In the genomic region with DNA sequence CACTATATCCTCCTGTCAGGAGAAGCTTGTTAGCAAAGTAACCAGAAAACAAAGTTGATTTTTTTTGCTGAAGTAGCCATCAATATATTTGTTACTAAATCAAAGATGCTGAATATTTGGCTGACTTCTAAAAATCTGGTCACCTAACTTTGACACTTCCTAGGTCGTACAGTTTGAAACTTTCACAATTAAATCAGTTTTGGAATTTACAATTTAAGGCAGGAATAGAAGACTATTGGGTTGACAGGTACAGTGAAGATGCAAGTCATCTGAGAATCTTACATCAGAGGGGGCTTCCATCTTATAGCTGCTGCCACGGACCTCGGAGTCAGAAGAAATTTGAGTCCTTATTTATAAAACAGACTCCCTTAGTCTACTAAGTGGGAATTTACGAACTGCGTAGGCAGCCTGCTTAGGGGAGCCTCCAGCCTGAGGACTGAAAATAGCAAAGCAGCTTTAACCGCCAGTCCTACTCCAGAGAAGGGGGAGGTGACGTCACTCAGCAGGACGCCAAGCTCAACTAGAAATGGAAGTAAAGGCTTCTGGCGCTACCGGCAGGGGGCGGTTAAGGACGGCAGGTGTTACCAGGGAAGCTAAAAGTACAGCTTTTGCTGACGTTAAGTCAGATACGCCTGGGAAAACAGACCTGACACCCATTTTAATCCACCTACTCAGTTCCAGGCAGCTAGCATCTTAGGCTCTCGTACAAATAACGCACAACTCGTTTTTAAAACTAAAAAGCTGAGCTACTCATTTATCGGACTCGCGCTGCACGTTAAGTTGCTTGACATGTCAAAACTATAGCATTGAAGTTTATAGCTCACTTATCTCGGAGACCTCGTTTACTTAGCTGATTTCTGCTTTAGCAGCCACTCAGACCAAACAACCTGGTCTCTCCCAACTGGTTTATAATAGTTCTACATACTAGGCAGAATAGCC, we compare ENCODE assay signal across 1 cellular context.
A peak's percentile ranks its signal among the peaks of the same experiment; 100 is the strongest.
TF ChIP-seq lines count a peak whose summit lies in the region.

No MANE protein-coding gene starts in this region.

TF ChIP-seq in K562, 482 proteins besides CTCF, POLR2A, EP300 and RAD21 (continued from another document and continues in another):
- TF ChIP-seq, protein P1, sequence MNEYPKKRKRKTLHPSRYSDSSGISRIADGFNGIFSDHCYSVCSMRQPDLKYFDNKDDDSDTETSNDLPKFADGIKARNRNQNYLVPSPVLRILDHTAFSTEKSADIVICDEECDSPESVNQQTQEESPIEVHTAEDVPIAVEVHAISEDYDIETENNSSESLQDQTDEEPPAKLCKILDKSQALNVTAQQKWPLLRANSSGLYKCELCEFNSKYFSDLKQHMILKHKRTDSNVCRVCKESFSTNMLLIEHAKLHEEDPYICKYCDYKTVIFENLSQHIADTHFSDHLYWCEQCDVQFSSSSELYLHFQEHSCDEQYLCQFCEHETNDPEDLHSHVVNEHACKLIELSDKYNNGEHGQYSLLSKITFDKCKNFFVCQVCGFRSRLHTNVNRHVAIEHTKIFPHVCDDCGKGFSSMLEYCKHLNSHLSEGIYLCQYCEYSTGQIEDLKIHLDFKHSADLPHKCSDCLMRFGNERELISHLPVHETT (CRISPR knock-in tag; conservative IDR thresholded peaks at IDR 0.05 in 1 of 2, IDR thresholded peaks at IDR 0.05 in 1 of 2): no peak
- TF ChIP-seq ZNF146 (CRISPR knock-in tag; IDR thresholded peaks at IDR 0.05; ENCODE audit: unreplicated experiment) (no peak), ZNF197 (CRISPR knock-in tag; IDR thresholded peaks at IDR 0.05; ENCODE audit: low read depth) (no peak), NR4A1 (CRISPR knock-in tag; IDR thresholded peaks at IDR 0.05) (no peak), NR4A1 (tag; IDR thresholded peaks at IDR 0.05) (no peak), CBX8 (IDR thresholded peaks at IDR 0.05; ENCODE audit: borderline replicate concordance, extremely low read depth, low read depth, low read length, poor library complexity, severe bottlenecking) (no peak), PTRF (tag; IDR thresholded peaks at IDR 0.05) (0 out of 2 replicates have a peak, but pooled peaks have one; percentile 24), SP2 (IDR thresholded peaks at IDR 0.05; ENCODE audit: extremely low read depth, low read depth, low read length, poor library complexity, severe bottlenecking) (no peak), ZBTB8A (IDR thresholded peaks at IDR 0.05; ENCODE audit: partially characterized antibody) (no peak), ZNF699 (CRISPR knock-in tag; IDR thresholded peaks at IDR 0.05; ENCODE audit: insufficient replicate concordance) (no peak), CREM (IDR thresholded peaks at IDR 0.05; ENCODE audit: low read depth) (peak; percentile 97), GTF2E2 (tag; IDR thresholded peaks at IDR 0.05) (peak; percentile 79; the same call in 1 of the 2 replicates), DNMT1 (IDR thresholded peaks at IDR 0.05) (no peak), CXXC5 (CRISPR knock-in tag; IDR thresholded peaks at IDR 0.05) (no peak; the same call in 1 of the 2 replicates), BRF1 (IDR thresholded peaks at IDR 0.05; ENCODE audit: borderline replicate concordance, extremely low read depth, insufficient read length) (no peak), NFE2 (IDR thresholded peaks at IDR 0.05; ENCODE audit: low read depth) (peak; percentile 48; the same call in 1 of the 2 replicates), GATAD2A (IDR thresholded peaks at IDR 0.05) (no peak), ZNF408 (CRISPR knock-in tag; IDR thresholded peaks at IDR 0.05; ENCODE audit: low read depth) (no peak), BRD9 (IDR thresholded peaks at IDR 0.05; ENCODE audit: low read depth, partially characterized antibody) (peak; percentile 45), ZC3H4 (CRISPR knock-in tag; IDR thresholded peaks at IDR 0.05; ENCODE audit: borderline replicate concordance) (peak; percentile 97), HNRNPL (IDR thresholded peaks at IDR 0.05; ENCODE audit: low read depth, low read length) (no peak; the same call in 1 of the 2 replicates), EP400 (IDR thresholded peaks at IDR 0.05) (peak; percentile 46), NFRKB (IDR thresholded peaks at IDR 0.05; ENCODE audit: low read depth) (0 out of 2 replicates have a peak, but pooled peaks have one; percentile 55), CBX1 (IDR thresholded peaks at IDR 0.05; ENCODE audit: low read depth) (no peak; the same call in 1 of the 2 replicates), ZNF239 (CRISPR knock-in tag; IDR thresholded peaks at IDR 0.05) (0 out of 2 replicates have a peak, but pooled peaks have one; percentile 17), ZNF232 (CRISPR knock-in tag; IDR thresholded peaks at IDR 0.05) (peak; percentile 69; the same call in 1 of the 2 replicates), CBFA2T3 (IDR thresholded peaks at IDR 0.05) (peak; percentile 32; the same call in 1 of the 2 replicates), CCNT2 (IDR thresholded peaks at IDR 0.05; ENCODE audit: borderline replicate concordance, extremely low read depth, insufficient read length, low read depth, low read length) (no peak), HLTF (IDR thresholded peaks at IDR 0.05) (no peak), BRD4 (IDR thresholded peaks at IDR 0.05) (0 out of 2 replicates have a peak, but pooled peaks have one; percentile 83), THRAP3 (IDR thresholded peaks at IDR 0.05; ENCODE audit: borderline replicate concordance) (no peak), MEIS2 (IDR thresholded peaks at IDR 0.05; ENCODE audit: partially characterized antibody) (peak; percentile 23)
- TF ChIP-seq, protein P2, sequence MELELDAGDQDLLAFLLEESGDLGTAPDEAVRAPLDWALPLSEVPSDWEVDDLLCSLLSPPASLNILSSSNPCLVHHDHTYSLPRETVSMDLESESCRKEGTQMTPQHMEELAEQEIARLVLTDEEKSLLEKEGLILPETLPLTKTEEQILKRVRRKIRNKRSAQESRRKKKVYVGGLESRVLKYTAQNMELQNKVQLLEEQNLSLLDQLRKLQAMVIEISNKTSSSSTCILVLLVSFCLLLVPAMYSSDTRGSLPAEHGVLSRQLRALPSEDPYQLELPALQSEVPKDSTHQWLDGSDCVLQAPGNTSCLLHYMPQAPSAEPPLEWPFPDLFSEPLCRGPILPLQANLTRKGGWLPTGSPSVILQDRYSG (tag; conservative IDR thresholded peaks at IDR 0.05; ENCODE audit: low read depth): peak; percentile 53
- TF ChIP-seq, protein P3, sequence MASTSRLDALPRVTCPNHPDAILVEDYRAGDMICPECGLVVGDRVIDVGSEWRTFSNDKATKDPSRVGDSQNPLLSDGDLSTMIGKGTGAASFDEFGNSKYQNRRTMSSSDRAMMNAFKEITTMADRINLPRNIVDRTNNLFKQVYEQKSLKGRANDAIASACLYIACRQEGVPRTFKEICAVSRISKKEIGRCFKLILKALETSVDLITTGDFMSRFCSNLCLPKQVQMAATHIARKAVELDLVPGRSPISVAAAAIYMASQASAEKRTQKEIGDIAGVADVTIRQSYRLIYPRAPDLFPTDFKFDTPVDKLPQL (IDR thresholded peaks at IDR 0.05; ENCODE audit: extremely low read depth, insufficient read length): no peak
- TF ChIP-seq, protein P4, sequence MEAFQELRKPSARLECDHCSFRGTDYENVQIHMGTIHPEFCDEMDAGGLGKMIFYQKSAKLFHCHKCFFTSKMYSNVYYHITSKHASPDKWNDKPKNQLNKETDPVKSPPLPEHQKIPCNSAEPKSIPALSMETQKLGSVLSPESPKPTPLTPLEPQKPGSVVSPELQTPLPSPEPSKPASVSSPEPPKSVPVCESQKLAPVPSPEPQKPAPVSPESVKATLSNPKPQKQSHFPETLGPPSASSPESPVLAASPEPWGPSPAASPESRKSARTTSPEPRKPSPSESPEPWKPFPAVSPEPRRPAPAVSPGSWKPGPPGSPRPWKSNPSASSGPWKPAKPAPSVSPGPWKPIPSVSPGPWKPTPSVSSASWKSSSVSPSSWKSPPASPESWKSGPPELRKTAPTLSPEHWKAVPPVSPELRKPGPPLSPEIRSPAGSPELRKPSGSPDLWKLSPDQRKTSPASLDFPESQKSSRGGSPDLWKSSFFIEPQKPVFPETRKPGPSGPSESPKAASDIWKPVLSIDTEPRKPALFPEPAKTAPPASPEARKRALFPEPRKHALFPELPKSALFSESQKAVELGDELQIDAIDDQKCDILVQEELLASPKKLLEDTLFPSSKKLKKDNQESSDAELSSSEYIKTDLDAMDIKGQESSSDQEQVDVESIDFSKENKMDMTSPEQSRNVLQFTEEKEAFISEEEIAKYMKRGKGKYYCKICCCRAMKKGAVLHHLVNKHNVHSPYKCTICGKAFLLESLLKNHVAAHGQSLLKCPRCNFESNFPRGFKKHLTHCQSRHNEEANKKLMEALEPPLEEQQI (IDR thresholded peaks at IDR 0.05): peak; percentile 75; the same call in 1 of the 2 replicates
- TF ChIP-seq, protein P5, sequence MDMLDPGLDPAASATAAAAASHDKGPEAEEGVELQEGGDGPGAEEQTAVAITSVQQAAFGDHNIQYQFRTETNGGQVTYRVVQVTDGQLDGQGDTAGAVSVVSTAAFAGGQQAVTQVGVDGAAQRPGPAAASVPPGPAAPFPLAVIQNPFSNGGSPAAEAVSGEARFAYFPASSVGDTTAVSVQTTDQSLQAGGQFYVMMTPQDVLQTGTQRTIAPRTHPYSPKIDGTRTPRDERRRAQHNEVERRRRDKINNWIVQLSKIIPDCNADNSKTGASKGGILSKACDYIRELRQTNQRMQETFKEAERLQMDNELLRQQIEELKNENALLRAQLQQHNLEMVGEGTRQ (CRISPR knock-in tag; IDR thresholded peaks at IDR 0.05): no peak
- TF ChIP-seq, protein P6, sequence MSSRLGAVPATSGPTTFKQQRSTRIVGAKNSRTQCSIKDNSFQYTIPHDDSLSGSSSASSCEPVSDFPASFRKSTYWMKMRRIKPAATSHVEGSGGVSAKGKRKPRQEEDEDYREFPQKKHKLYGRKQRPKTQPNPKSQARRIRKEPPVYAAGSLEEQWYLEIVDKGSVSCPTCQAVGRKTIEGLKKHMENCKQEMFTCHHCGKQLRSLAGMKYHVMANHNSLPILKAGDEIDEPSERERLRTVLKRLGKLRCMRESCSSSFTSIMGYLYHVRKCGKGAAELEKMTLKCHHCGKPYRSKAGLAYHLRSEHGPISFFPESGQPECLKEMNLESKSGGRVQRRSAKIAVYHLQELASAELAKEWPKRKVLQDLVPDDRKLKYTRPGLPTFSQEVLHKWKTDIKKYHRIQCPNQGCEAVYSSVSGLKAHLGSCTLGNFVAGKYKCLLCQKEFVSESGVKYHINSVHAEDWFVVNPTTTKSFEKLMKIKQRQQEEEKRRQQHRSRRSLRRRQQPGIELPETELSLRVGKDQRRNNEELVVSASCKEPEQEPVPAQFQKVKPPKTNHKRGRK (tag; IDR thresholded peaks at IDR 0.05): no peak
- TF ChIP-seq, protein P7, sequence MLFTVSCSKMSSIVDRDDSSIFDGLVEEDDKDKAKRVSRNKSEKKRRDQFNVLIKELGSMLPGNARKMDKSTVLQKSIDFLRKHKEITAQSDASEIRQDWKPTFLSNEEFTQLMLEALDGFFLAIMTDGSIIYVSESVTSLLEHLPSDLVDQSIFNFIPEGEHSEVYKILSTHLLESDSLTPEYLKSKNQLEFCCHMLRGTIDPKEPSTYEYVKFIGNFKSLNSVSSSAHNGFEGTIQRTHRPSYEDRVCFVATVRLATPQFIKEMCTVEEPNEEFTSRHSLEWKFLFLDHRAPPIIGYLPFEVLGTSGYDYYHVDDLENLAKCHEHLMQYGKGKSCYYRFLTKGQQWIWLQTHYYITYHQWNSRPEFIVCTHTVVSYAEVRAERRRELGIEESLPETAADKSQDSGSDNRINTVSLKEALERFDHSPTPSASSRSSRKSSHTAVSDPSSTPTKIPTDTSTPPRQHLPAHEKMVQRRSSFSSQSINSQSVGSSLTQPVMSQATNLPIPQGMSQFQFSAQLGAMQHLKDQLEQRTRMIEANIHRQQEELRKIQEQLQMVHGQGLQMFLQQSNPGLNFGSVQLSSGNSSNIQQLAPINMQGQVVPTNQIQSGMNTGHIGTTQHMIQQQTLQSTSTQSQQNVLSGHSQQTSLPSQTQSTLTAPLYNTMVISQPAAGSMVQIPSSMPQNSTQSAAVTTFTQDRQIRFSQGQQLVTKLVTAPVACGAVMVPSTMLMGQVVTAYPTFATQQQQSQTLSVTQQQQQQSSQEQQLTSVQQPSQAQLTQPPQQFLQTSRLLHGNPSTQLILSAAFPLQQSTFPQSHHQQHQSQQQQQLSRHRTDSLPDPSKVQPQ (CRISPR knock-in tag; IDR thresholded peaks at IDR 0.05; ENCODE audit: borderline replicate concordance): peak; percentile 62; the same call in 1 of the 2 replicates
- TF ChIP-seq, protein P8, sequence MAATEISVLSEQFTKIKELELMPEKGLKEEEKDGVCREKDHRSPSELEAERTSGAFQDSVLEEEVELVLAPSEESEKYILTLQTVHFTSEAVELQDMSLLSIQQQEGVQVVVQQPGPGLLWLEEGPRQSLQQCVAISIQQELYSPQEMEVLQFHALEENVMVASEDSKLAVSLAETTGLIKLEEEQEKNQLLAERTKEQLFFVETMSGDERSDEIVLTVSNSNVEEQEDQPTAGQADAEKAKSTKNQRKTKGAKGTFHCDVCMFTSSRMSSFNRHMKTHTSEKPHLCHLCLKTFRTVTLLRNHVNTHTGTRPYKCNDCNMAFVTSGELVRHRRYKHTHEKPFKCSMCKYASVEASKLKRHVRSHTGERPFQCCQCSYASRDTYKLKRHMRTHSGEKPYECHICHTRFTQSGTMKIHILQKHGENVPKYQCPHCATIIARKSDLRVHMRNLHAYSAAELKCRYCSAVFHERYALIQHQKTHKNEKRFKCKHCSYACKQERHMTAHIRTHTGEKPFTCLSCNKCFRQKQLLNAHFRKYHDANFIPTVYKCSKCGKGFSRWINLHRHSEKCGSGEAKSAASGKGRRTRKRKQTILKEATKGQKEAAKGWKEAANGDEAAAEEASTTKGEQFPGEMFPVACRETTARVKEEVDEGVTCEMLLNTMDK (IDR thresholded peaks at IDR 0.05; ENCODE audit: borderline replicate concordance, insufficient read depth, low read depth, low read length, poor library complexity, severe bottlenecking): peak; percentile 95
- TF ChIP-seq, protein P9, sequence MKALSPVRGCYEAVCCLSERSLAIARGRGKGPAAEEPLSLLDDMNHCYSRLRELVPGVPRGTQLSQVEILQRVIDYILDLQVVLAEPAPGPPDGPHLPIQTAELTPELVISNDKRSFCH (CRISPR knock-in tag; IDR thresholded peaks at IDR 0.05): no peak
- TF ChIP-seq, protein P9 (tag; IDR thresholded peaks at IDR 0.05): peak; percentile 23; the same call in 1 of the 2 replicates
